Comparison of ENCODE assay signal across 10 cellular contexts in genomic region chr17:42522263-42522790, GRCh38. TPM values are rescaled to one million over a fixed set of nuclear protein-coding genes. Genes with fewer than 3 reads are reported as not detected.
DNase-seq lines count a peak whose midpoint lies in the region; ATAC-seq, FAIRE-seq and TF ChIP-seq lines count a peak whose summit lies in the region.
"Had no signal": no experiment of that assay in that cellular context is flagged by ENCODE, and none has a peak within 500 bp of the region (broad histone marks: within the 10 kb centered on the region; RNA-seq: fewer than 3 reads in every experiment).

No MANE protein-coding gene starts in this region.

- 55 to 60% methylated on average over 7 to 9 of the region's 9 CpGs for WGBS in testis, 2 donors

- peak overlapping the region; percentile 81 for H3K27ac Mint-ChIP-seq in nephron progenitor cell
- H3K27ac Mint-ChIP-seq: CD4-positive, alpha-beta T cell had no signal

- no peaks in the 10 kb centered on the region for H3K9me3 ChIP-seq in RWPE2 (ENCODE audit: severe bottlenecking)
- no peaks in the 10 kb centered on the region for H3K9me3 ChIP-seq in endothelial cell of umbilical vein (replicated peaks; ENCODE audit: control insufficient read depth, insufficient read depth, low read length)
- H3K9me3 ChIP-seq in testis, result no peaks in the 10 kb centered on the region

- H3K36me3 Mint-ChIP-seq in nephron progenitor cell (ENCODE audit: low read depth), result peaks cover 9% of the 10 kb centered on the region

- intact Hi-C loops in endothelial cell of umbilical vein (cut with micrococcal nuclease), result loop anchor here (10.0 kb wide), 2 partner anchors 388 to 498 kb away; partner anchors contain the start of gene NKIRAS2
- intact Hi-C loops in testis (cut with DNase I; ENCODE audit: low total_unique reads), result loop anchor here (10.0 kb wide), 1 partner anchor 98 kb away; the partner anchor contains the start of gene CAVIN1

- dilution Hi-C loops in endothelial cell of umbilical vein (cut with MboI; ENCODE audit: extremely low pct_ligation_motif_present, low sequenced_read_pairs), result loop anchor here (25.0 kb wide), 1 partner anchor 185 kb away; no protein-coding TSS in a partner anchor

- H3K4me2 ChIP-seq in endothelial cell of umbilical vein (ENCODE audit: insufficient read depth, low read length), result no peak overlapping the region

- H3K4me1 ChIP-seq in RWPE2 (ENCODE audit: insufficient read depth, poor library complexity, severe bottlenecking) (peaks cover 59% of the 10 kb centered on the region), endothelial cell of umbilical vein (ENCODE audit: control insufficient read depth, extremely low read depth, insufficient read depth, low read length) (peaks cover 63% of the 10 kb centered on the region), testis (peaks cover 83% of the 10 kb centered on the region)

- CTCF ChIA-PET in endothelial cell of umbilical vein (lab: Charles Lee), result no interaction called here

- DNase-seq in RWPE2 (ENCODE audit: low spot score) (no peak), endothelial cell of umbilical vein (ENCODE audit: low read depth, low spot score) (no peak), nephron progenitor cell (no peak), testis (no peak), frontal cortex (ENCODE audit: low spot score in 2 of 2) (no peak)
- DNase-seq in NK-92 treated with Interleukin-12 subunit alpha and Interleukin-12 subunit beta, amount 100 ng/mL, for 24 hours (lab: John Stamatoyannopoulos, UW), result no peak
- DNase-seq in activated CD4-positive, alpha-beta T cell treated with anti-CD3 and anti-CD28 coated beads for 48 hours, result no peak
- DNase-seq: CD4-positive, alpha-beta T cell; NCI-H2227 treated with DMSO at 0.1 percent for 48 hours had no signal

- peak overlapping the region; percentile 58 for H3K4me3 Mint-ChIP-seq in nephron progenitor cell
- H3K4me3 Mint-ChIP-seq: CD4-positive, alpha-beta T cell had no signal

- no peak for TF ChIP-seq CTCF in RWPE2 (IDR thresholded peaks at IDR 0.05; ENCODE audit: poor library complexity, severe bottlenecking)
- TF ChIP-seq CTCF in endothelial cell of umbilical vein (IDR thresholded peaks at IDR 0.05; ENCODE audit: extremely low read depth in 1 of 2, insufficient read depth in 1 of 2, low read depth in 1 of 2, low read length in 2 of 2), result no peak
- no peak for TF ChIP-seq CTCF in nephron progenitor cell (IDR thresholded peaks at IDR 0.05)
- no peak for TF ChIP-seq CTCF in testis (IDR thresholded peaks at IDR 0.05)

- peak overlapping the region; percentile 97 for H3K27ac ChIP-seq in RWPE2 (ENCODE audit: poor library complexity, severe bottlenecking)
- H3K27ac ChIP-seq in endothelial cell of umbilical vein (ENCODE audit: insufficient read depth, low read depth, low read length), result peak overlapping the region; percentile 100
- H3K27ac ChIP-seq in testis, result peak overlapping the region; percentile 93

- no peaks in the 10 kb centered on the region for H3K79me2 ChIP-seq in endothelial cell of umbilical vein (ENCODE audit: control insufficient read depth, insufficient read depth, low read length)

- H3K36me3 ChIP-seq in RWPE2 (ENCODE audit: low read depth) (0 out of 2 replicates have a peak, but pooled peaks cover 3% of the 10 kb centered on the region), endothelial cell of umbilical vein (ENCODE audit: control insufficient read depth in 2 of 2, extremely low read depth in 1 of 2, insufficient read depth in 2 of 2, low read length in 2 of 2) (no peaks in the 10 kb centered on the region), testis (ENCODE audit: low read depth, missing control alignments) (no peaks in the 10 kb centered on the region)

- no peaks in the 10 kb centered on the region for H3K9me3 Mint-ChIP-seq in nephron progenitor cell
- H3K9me3 Mint-ChIP-seq: CD4-positive, alpha-beta T cell had no signal

- BruUV-seq in endothelial cell of umbilical vein (replicated peaks; lab: Mats Ljungman, UMichigan), result no TSS peak

- no peak overlapping the region for H2AFZ ChIP-seq in endothelial cell of umbilical vein (ENCODE audit: low read depth, low read length)

- POLR2A ChIA-PET in endothelial cell of umbilical vein (lab: Charles Lee), result no interaction called here

- H3K4me1 Mint-ChIP-seq in nephron progenitor cell, result peaks cover 76% of the 10 kb centered on the region

- no peaks in the 10 kb centered on the region for H3K27me3 ChIP-seq in RWPE2 (ENCODE audit: insufficient read depth, poor library complexity, severe bottlenecking)
- H3K27me3 ChIP-seq in endothelial cell of umbilical vein (ENCODE audit: control insufficient read depth in 2 of 2, insufficient read depth in 2 of 2, low read length in 2 of 2), result no peaks in the 10 kb centered on the region
- H3K27me3 ChIP-seq in testis, result no peaks in the 10 kb centered on the region

- H3K9ac ChIP-seq in endothelial cell of umbilical vein (replicated peaks; ENCODE audit: extremely low read depth, insufficient read depth, low read length), result no peak overlapping the region

- FAIRE-seq in endothelial cell of umbilical vein (lab: Jason Lieb, UNC) (no peak), frontal cortex (lab: Jason Lieb, UNC) (no peak)

- H3K27me3 Mint-ChIP-seq in nephron progenitor cell (ENCODE audit: low read depth, poor library complexity), result peaks cover 3% of the 10 kb centered on the region

- H3K9me1 ChIP-seq in endothelial cell of umbilical vein (replicated peaks; ENCODE audit: control insufficient read depth, extremely low read depth, insufficient read depth, low read length), result no peaks in the 10 kb centered on the region

- H3K4me3 ChIP-seq in RWPE2 (ENCODE audit: severe bottlenecking), result no peak overlapping the region
- no peak overlapping the region for H3K4me3 ChIP-seq in endothelial cell of umbilical vein (replicated peaks in 1 of 3; ENCODE audit: insufficient read depth in 1 of 3, low read depth in 1 of 3, low read length in 3 of 3)
- H3K4me3 ChIP-seq in testis, result no peak overlapping the region

- H4K20me1 ChIP-seq in endothelial cell of umbilical vein (replicated peaks; ENCODE audit: control insufficient read depth, extremely low read depth, insufficient read depth, low read length), result no peaks in the 10 kb centered on the region

- ATAC-seq in RWPE2 (ENCODE audit: low read depth) (no peak), GM18520 (IDR thresholded peaks at IDR 0.05; ENCODE audit: unreplicated experiment) (no peak)

- no peak for TF ChIP-seq POLR2A in endothelial cell of umbilical vein (IDR thresholded peaks at IDR 0.05; ENCODE audit: low read depth, low read length)
- no peak for TF ChIP-seq POLR2A in testis (IDR thresholded peaks at IDR 0.05)

RNA-seq across cellular contexts. Expression of gene NAGLU, which starts 13.7 kb away (rescaled TPM):
- total RNA-seq in endothelial cell of umbilical vein, result 40.2 and 50.2 TPM in 2 replicates
- 54.2 and 66.8 TPM in 2 replicates for polyA plus RNA-seq in endothelial cell of umbilical vein
- 22.6 and 31.6 TPM in 2 replicates for polyA plus RNA-seq in endothelial cell of umbilical vein (2011; cell fraction: cytosol; rRNA removed)
- 70.4 and 73.2 TPM in 2 replicates for polyA plus RNA-seq in endothelial cell of umbilical vein (2011; cell fraction: nucleus; rRNA removed)
- 23.1 and 31.3 TPM in 2 replicates for polyA plus RNA-seq in endothelial cell of umbilical vein (2012)
- polyA minus RNA-seq in endothelial cell of umbilical vein, result 21.5 and 21.8 TPM in 2 replicates
- polyA minus RNA-seq in endothelial cell of umbilical vein (2011; cell fraction: cytosol; rRNA and poly(A)+ RNA removed), result 7.8 TPM
- polyA minus RNA-seq in endothelial cell of umbilical vein (2011; cell fraction: nucleus; rRNA and poly(A)+ RNA removed), result 22.9 and 30.1 TPM in 2 replicates
- 10 to 100 TPM; 37.6 to 40.6 TPM for total RNA-seq in testis
- polyA plus RNA-seq in testis (ENCODE audit: insufficient read depth, low read depth, low replicate concordance), result 18.9 TPM
- total RNA-seq in frontal cortex, result 10.6 TPM

RNA-seq across cellular contexts. Expression of gene HSD17B1, which starts 30.4 kb away (rescaled TPM):
- total RNA-seq in endothelial cell of umbilical vein, result 0.62 and 1.0 TPM in 2 replicates
- 0.22 and 0.41 TPM in 2 replicates for polyA plus RNA-seq in endothelial cell of umbilical vein
- polyA plus RNA-seq in endothelial cell of umbilical vein (2011; cell fraction: cytosol; rRNA removed), result 0.05 and 0.20 TPM in 2 replicates
- 0.59 and 0.63 TPM in 2 replicates for polyA plus RNA-seq in endothelial cell of umbilical vein (2011; cell fraction: nucleus; rRNA removed)
- polyA plus RNA-seq in endothelial cell of umbilical vein (2012), result 1.0 and 1.2 TPM in 2 replicates
- 0.17 and 0.19 TPM in 2 replicates for polyA minus RNA-seq in endothelial cell of umbilical vein
- polyA minus RNA-seq in endothelial cell of umbilical vein (2011; cell fraction: cytosol; rRNA and poly(A)+ RNA removed), result 1.0 TPM
- polyA minus RNA-seq in endothelial cell of umbilical vein (2011; cell fraction: nucleus; rRNA and poly(A)+ RNA removed), result 0.43 and 0.77 TPM in 2 replicates
- 10 to 100 TPM; 13.8 to 14.4 TPM for total RNA-seq in testis
- polyA plus RNA-seq in testis (ENCODE audit: insufficient read depth, low read depth, low replicate concordance), result 7.1 TPM
- 1.6 TPM for total RNA-seq in frontal cortex

RNA-seq across cellular contexts. Expression of gene COASY, which starts 39.6 kb away (rescaled TPM):
- total RNA-seq in endothelial cell of umbilical vein (69.2 and 77.7 TPM in 2 replicates), testis (10 to 100 TPM; 52.8 to 68.5 TPM), frontal cortex (4.1 TPM)
- polyA plus RNA-seq in endothelial cell of umbilical vein (39.6 and 52.6 TPM in 2 replicates), testis (ENCODE audit: insufficient read depth, low read depth, low replicate concordance) (103 TPM)
- polyA plus RNA-seq in endothelial cell of umbilical vein (2011; cell fraction: cytosol; rRNA removed), result 36.3 and 42.7 TPM in 2 replicates
- polyA plus RNA-seq in endothelial cell of umbilical vein (2011; cell fraction: nucleus; rRNA removed), result 78.2 and 90.7 TPM in 2 replicates
- polyA plus RNA-seq in endothelial cell of umbilical vein (2012), result 63.2 and 68.4 TPM in 2 replicates
- 26.1 and 32.6 TPM in 2 replicates for polyA minus RNA-seq in endothelial cell of umbilical vein
- 56.5 TPM for polyA minus RNA-seq in endothelial cell of umbilical vein (2011; cell fraction: cytosol; rRNA and poly(A)+ RNA removed)
- 21.0 and 25.9 TPM in 2 replicates for polyA minus RNA-seq in endothelial cell of umbilical vein (2011; cell fraction: nucleus; rRNA and poly(A)+ RNA removed)

RNA-seq across cellular contexts. Expression of gene MLX, which starts 44.6 kb away (rescaled TPM):
- total RNA-seq in endothelial cell of umbilical vein, result 40.3 and 40.9 TPM in 2 replicates
- 41.1 and 42.7 TPM in 2 replicates for polyA plus RNA-seq in endothelial cell of umbilical vein
- polyA plus RNA-seq in endothelial cell of umbilical vein (2011; cell fraction: cytosol; rRNA removed), result 35.7 and 37.7 TPM in 2 replicates
- polyA plus RNA-seq in endothelial cell of umbilical vein (2011; cell fraction: nucleus; rRNA removed), result 56.9 and 63.0 TPM in 2 replicates
- 37.4 and 41.4 TPM in 2 replicates for polyA plus RNA-seq in endothelial cell of umbilical vein (2012)
- 40.5 and 41.3 TPM in 2 replicates for polyA minus RNA-seq in endothelial cell of umbilical vein
- 22.4 TPM for polyA minus RNA-seq in endothelial cell of umbilical vein (2011; cell fraction: cytosol; rRNA and poly(A)+ RNA removed)
- 13.4 and 18.8 TPM in 2 replicates for polyA minus RNA-seq in endothelial cell of umbilical vein (2011; cell fraction: nucleus; rRNA and poly(A)+ RNA removed)
- 10 to 100 TPM; 27.6 to 38.6 TPM for total RNA-seq in testis
- 26.7 TPM for polyA plus RNA-seq in testis (ENCODE audit: insufficient read depth, low read depth, low replicate concordance)
- total RNA-seq in frontal cortex, result 22.8 TPM

RNA-seq across cellular contexts. Expression of gene PSMC3IP, which starts 55.2 kb away (rescaled TPM):
- total RNA-seq in endothelial cell of umbilical vein (19.3 and 20.8 TPM in 2 replicates), testis (10 to 100 TPM; 17.2 to 27.2 TPM), frontal cortex (4.5 TPM)
- polyA plus RNA-seq in endothelial cell of umbilical vein (5.5 and 5.9 TPM in 2 replicates), testis (ENCODE audit: insufficient read depth, low read depth, low replicate concordance) (45.3 TPM)
- 9.0 and 10.6 TPM in 2 replicates for polyA plus RNA-seq in endothelial cell of umbilical vein (2011; cell fraction: cytosol; rRNA removed)
- polyA plus RNA-seq in endothelial cell of umbilical vein (2011; cell fraction: nucleus; rRNA removed), result 20.8 and 34.7 TPM in 2 replicates
- 6.3 and 10.9 TPM in 2 replicates for polyA plus RNA-seq in endothelial cell of umbilical vein (2012)
- 4.9 and 5.2 TPM in 2 replicates for polyA minus RNA-seq in endothelial cell of umbilical vein
- 14.0 TPM for polyA minus RNA-seq in endothelial cell of umbilical vein (2011; cell fraction: cytosol; rRNA and poly(A)+ RNA removed)
- 7.5 and 9.7 TPM in 2 replicates for polyA minus RNA-seq in endothelial cell of umbilical vein (2011; cell fraction: nucleus; rRNA and poly(A)+ RNA removed)

Comparison
In these comparisons a context has a peak if more than half of its experiments do, and no peak if none do; other contexts are left out.
1. RNA of gene COASY, which starts 39.6 kb away (total RNA-seq): 69.2 to 77.7 TPM in endothelial cell of umbilical vein and 52.8 to 68.5 TPM in testis; 4.1 TPM in frontal cortex (single experiment); every median in the first group is over 10 times any median in the second.
2. Peak in every context shown above with its lines, with median percentiles within 50 percentile points of each other: H3K27ac ChIP-seq.